In genomic region chr1:94589728-94590127, GRCh38 we compare ENCODE assay signal across 19 cellular contexts. TPM values are rescaled to one million over a fixed set of nuclear protein-coding genes. Genes with fewer than 3 reads are reported as not detected.
A peak's percentile ranks its signal among the peaks of the same experiment; 100 is the strongest.
DNase-seq lines count a peak whose midpoint lies in the region; ATAC-seq, FAIRE-seq and TF ChIP-seq lines count a peak whose summit lies in the region.
"Had no signal": no experiment of that assay in that cellular context is flagged by ENCODE, and none has a peak within 500 bp of the region (broad histone marks: within the 10 kb centered on the region; RNA-seq: fewer than 3 reads in every experiment).

No MANE protein-coding gene starts in this region.

- no peak overlapping the region for H3K4me2 ChIP-seq in HepG2 (ENCODE audit: low read depth, low read length)

- H3K27me3 Mint-ChIP-seq in activated naive CD8-positive, alpha-beta T cell treated with anti-CD3 and anti-CD28 coated beads, Interleukin-2, amount 50 U/mL, for 24 hours, result peaks cover 3% of the 10 kb centered on the region

- H3K27ac Mint-ChIP-seq in activated naive CD8-positive, alpha-beta T cell treated with anti-CD3 and anti-CD28 coated beads, Interleukin-2, amount 50 U/mL, for 24 hours, result no peak overlapping the region
- H3K27ac Mint-ChIP-seq: CD4-positive, alpha-beta memory T cell had no signal

- in situ Hi-C loops in HepG2 (cut with HindIII; ENCODE audit: extremely low pct_ligation_motif_present, low pct_unique_long_range_greater_than_20kb), result no loop called here

- no peaks in the 10 kb centered on the region for H3K9me3 Mint-ChIP-seq in activated naive CD8-positive, alpha-beta T cell treated with anti-CD3 and anti-CD28 coated beads, Interleukin-2, amount 50 U/mL, for 24 hours
- H3K9me3 Mint-ChIP-seq: CD4-positive, alpha-beta memory T cell had no signal

- no peak for TF ChIP-seq RAD21 in HepG2 (CRISPR knock-in tag; IDR thresholded peaks at IDR 0.05)

- no peak overlapping the region for H3K4me3 Mint-ChIP-seq in activated naive CD8-positive, alpha-beta T cell treated with anti-CD3 and anti-CD28 coated beads, Interleukin-2, amount 50 U/mL, for 24 hours
- H3K4me3 Mint-ChIP-seq: CD4-positive, alpha-beta memory T cell had no signal

- TF ChIP-seq POLR2A in HepG2 (IDR thresholded peaks at IDR 0.05; ENCODE audit: insufficient read depth in 1 of 2, low read depth in 2 of 2, low read length in 2 of 2) (no peak), sigmoid colon (IDR thresholded peaks at IDR 0.05) (no peak)

- H3K4me1 ChIP-seq in left ventricle myocardium inferior, result peaks cover 17% of the 10 kb centered on the region
- peaks cover 8% of the 10 kb centered on the region; the same call in 1 of the 2 replicates for H3K4me1 ChIP-seq in HepG2 (ENCODE audit: insufficient read depth, low read length)
- H3K4me1 ChIP-seq in sigmoid colon, result peaks cover 0 to 34% (median 16%) of the 10 kb centered on the region in 4 donors
- H3K4me1 ChIP-seq in A673 (ENCODE audit: insufficient read depth, low read length, poor library complexity, severe bottlenecking), result no peaks in the 10 kb centered on the region

- no peak overlapping the region for H3K9ac ChIP-seq in HepG2 (ENCODE audit: insufficient read depth, low read depth, low read length)

- DNase-seq in left ventricle myocardium inferior, result no peak
- DNase-seq in cardiac septum (ENCODE audit: low spot score), result no peak
- no peak for DNase-seq in HepG2 (ENCODE audit: low spot score)
- no peak for DNase-seq in sigmoid colon
- no peak for DNase-seq in A673 (ENCODE audit: low spot score)
- DNase-seq in NCI-H446 (lab: John Stamatoyannopoulos, UW), result no peak
- no peak for DNase-seq in activated naive CD4-positive, alpha-beta T cell treated with anti-CD3 and anti-CD28 coated beads, Interleukin-2, amount 50 U/mL, for 16 hours
- no peak for DNase-seq in activated naive CD8-positive, alpha-beta T cell treated with anti-CD3 and anti-CD28 coated beads, Interleukin-2, amount 50 U/mL, for 24 hours
- DNase-seq: 8988T; Calu3; CD4-positive, alpha-beta memory T cell; DMS79; HCEC 1CT; NCI-H1417; NCI-H187 treated with DMSO at 0.1 percent for 48 hours; NCI-H2171; NCI-H446 treated with DMSO at 0.1 percent for 48 hours; NK-92 treated with Interleukin-12 subunit alpha and Interleukin-12 subunit beta, amount 100 ng/mL, for 24 hours had no signal

- POLR2A ChIA-PET in HepG2 (lab: Yijun Ruan, JAX), result no interaction called here
- POLR2A ChIA-PET in A673 (lab: Charles Lee; ENCODE audit: low non-redundant PET), result no interaction called here

- TF ChIP-seq CTCF in left ventricle myocardium inferior (IDR thresholded peaks at IDR 0.05; ENCODE audit: borderline replicate concordance) (no peak), HepG2 (CRISPR knock-in tag; IDR thresholded peaks at IDR 0.05) (no peak), sigmoid colon (IDR thresholded peaks at IDR 0.05) (no peak), A673 (conservative IDR thresholded peaks at IDR 0.05; ENCODE audit: low read depth, low read length) (no peak)

- TF ChIP-seq EP300 in HepG2 (IDR thresholded peaks at IDR 0.05; ENCODE audit: low read depth in 2 of 2, low read length in 2 of 2), result no peak
- no peak for TF ChIP-seq EP300 in HepG2 (CRISPR knock-in tag; IDR thresholded peaks at IDR 0.05; ENCODE audit: borderline replicate concordance)
- TF ChIP-seq EP300 in sigmoid colon (IDR thresholded peaks at IDR 0.05), result no peak

- peak; percentile 34; the same call in 1 of the 3 replicates for ATAC-seq in HepG2
- ATAC-seq in activated naive CD8-positive, alpha-beta T cell treated with anti-CD3 and anti-CD28 coated beads, Interleukin-2, amount 50 U/mL, for 24 hours, result no peak

- intact Hi-C loops in left ventricle myocardium inferior (cut with micrococcal nuclease), result no loop called here
- intact Hi-C loops in cardiac septum (cut with DNase I), result no loop called here
- intact Hi-C loops in HepG2 (cut with micrococcal nuclease; ENCODE audit: unreplicated experiment), result no loop called here
- intact Hi-C loops in sigmoid colon (cut with DNase I), result no loop called here
- intact Hi-C loops in A673 (cut with micrococcal nuclease; ENCODE audit: unreplicated experiment), result no loop called here

- H3K79me2 ChIP-seq in HepG2 (ENCODE audit: insufficient read depth, low read length), result no peaks in the 10 kb centered on the region

- no peaks in the 10 kb centered on the region for H3K36me3 Mint-ChIP-seq in activated naive CD8-positive, alpha-beta T cell treated with anti-CD3 and anti-CD28 coated beads, Interleukin-2, amount 50 U/mL, for 24 hours (ENCODE audit: low read depth)
- H3K36me3 Mint-ChIP-seq: CD4-positive, alpha-beta memory T cell had no signal

- H4K20me1 ChIP-seq in HepG2 (ENCODE audit: insufficient read depth, low read length), result no peaks in the 10 kb centered on the region

- H3K27ac ChIP-seq in left ventricle myocardium inferior (replicated peaks) (peak overlapping the region; percentile 52), HepG2 (ENCODE audit: extremely low read length, insufficient read depth, low read length) (no peak overlapping the region), sigmoid colon (peak overlapping the region in 3 of 4 donors; percentile 47 to 59 (median 52)), A673 (ENCODE audit: low read depth, low read length, poor library complexity, severe bottlenecking) (no peak overlapping the region)

- no peak overlapping the region for H3K4me3 ChIP-seq in left ventricle myocardium inferior
- H3K4me3 ChIP-seq in HepG2 (replicated peaks in 1 of 3; ENCODE audit: insufficient read depth in 1 of 3, low read depth in 2 of 3, low read length in 3 of 3), result no peak overlapping the region
- H3K4me3 ChIP-seq in sigmoid colon, result no peak overlapping the region
- H3K4me3 ChIP-seq in A673 (ENCODE audit: low read depth, low read length, poor library complexity, severe bottlenecking), result no peak overlapping the region

- CTCF ChIA-PET in HepG2 (lab: Yijun Ruan, JAX; ENCODE audit: low intra/inter-chr PET ratio, low total read pairs) (no interaction called here), A673 (lab: Charles Lee) (no interaction called here)

- 32% methylated on average over 4 of the region's 4 CpGs for WGBS in HepG2 (ENCODE audit: low lambda C conversion rate)
- WGBS in sigmoid colon, 2 donors, result 92 to 96% methylated on average over 4 of the region's 4 CpGs

- no peak overlapping the region for H2AFZ ChIP-seq in HepG2 (ENCODE audit: low read length)

- H3K36me3 ChIP-seq in left ventricle myocardium inferior (no peaks in the 10 kb centered on the region), HepG2 (replicated peaks in 1 of 2; ENCODE audit: control insufficient read depth in 1 of 2, insufficient read depth in 2 of 2, low read length in 2 of 2) (no peaks in the 10 kb centered on the region), sigmoid colon (no peaks in the 10 kb centered on the region), A673 (ENCODE audit: insufficient read depth, low read length, poor library complexity, severe bottlenecking) (no peaks in the 10 kb centered on the region)

- no TSS peak for BruUV-seq in HepG2 (replicated peaks; lab: Mats Ljungman, UMichigan)
- no TSS peak for BruUV-seq in A673 (replicated peaks; lab: Mats Ljungman, UMichigan)

- FAIRE-seq in HepG2 (lab: Jason Lieb, UNC), result no peak

- H3K4me1 Mint-ChIP-seq in activated naive CD8-positive, alpha-beta T cell treated with anti-CD3 and anti-CD28 coated beads, Interleukin-2, amount 50 U/mL, for 24 hours, result no peaks in the 10 kb centered on the region
- H3K4me1 Mint-ChIP-seq: CD4-positive, alpha-beta memory T cell had no signal

- H3K9me3 ChIP-seq in left ventricle myocardium inferior (replicated peaks), result no peaks in the 10 kb centered on the region
- H3K9me3 ChIP-seq in HepG2 (ENCODE audit: low read length), result no peaks in the 10 kb centered on the region
- H3K9me3 ChIP-seq in sigmoid colon, result no peaks in the 10 kb centered on the region
- no peaks in the 10 kb centered on the region for H3K9me3 ChIP-seq in A673 (ENCODE audit: low read depth, low read length, poor library complexity, severe bottlenecking)

- no peaks in the 10 kb centered on the region for H3K27me3 ChIP-seq in left ventricle myocardium inferior (ENCODE audit: low read depth)
- H3K27me3 ChIP-seq in HepG2 (ENCODE audit: control insufficient read depth in 1 of 2, insufficient read depth in 2 of 2, low read length in 2 of 2), result peaks cover 0 to 17% of the 10 kb centered on the region in 2 experiments; a peak in 3 of 5 replicates
- H3K27me3 ChIP-seq in sigmoid colon, result no peaks in the 10 kb centered on the region
- H3K27me3 ChIP-seq in A673 (replicated peaks; ENCODE audit: insufficient read depth, low read depth, low read length, poor library complexity), result no peaks in the 10 kb centered on the region

TF ChIP-seq in HepG2, 621 proteins besides CTCF, POLR2A, EP300 and RAD21:
- no peak for TF ChIP-seq REL (CRISPR knock-in tag; conservative IDR thresholded peaks at IDR 0.05)
- no peak for TF ChIP-seq MXD4 (CRISPR knock-in tag; IDR thresholded peaks at IDR 0.05)
- TF ChIP-seq SAP130 (CRISPR knock-in tag; IDR thresholded peaks at IDR 0.05; ENCODE audit: low read depth), result no peak

RNA-seq across cellular contexts. Expression of gene F3, which starts 48.2 kb away (rescaled TPM):
- 50.8 TPM for total RNA-seq in left ventricle myocardium inferior
- 29.1 TPM for total RNA-seq in cardiac septum
- total RNA-seq in HepG2 (2016; rRNA removed; fragmentation: Illumina TruSeq; extraction: Trizol), result 3.4 and 9.0 TPM in 2 replicates
- 1.4 and 1.6 TPM in 2 replicates for total RNA-seq in HepG2 (2016; cell fraction: cytosol; rRNA removed; fragmentation: Illumina TruSeq; extraction: Trizol; ENCODE audit: low read depth)
- 2.9 and 7.7 TPM in 2 replicates for total RNA-seq in HepG2 (2016; cell fraction: insoluble cytoplasmic fraction; rRNA removed; fragmentation: Illumina TruSeq; extraction: Trizol)
- 3.7 and 3.9 TPM in 2 replicates for total RNA-seq in HepG2 (2016; cell fraction: membrane; rRNA removed; fragmentation: Illumina TruSeq; extraction: Trizol)
- total RNA-seq in HepG2 (2016; cell fraction: nucleus; rRNA removed; fragmentation: Illumina TruSeq; extraction: Trizol), result 10.1 and 10.5 TPM in 2 replicates
- 5.8 and 6.6 TPM in 2 replicates for polyA plus RNA-seq in HepG2 (2011; rRNA removed)
- polyA plus RNA-seq in HepG2 (2011; cell fraction: cytosol; rRNA removed), result 3.0 and 4.3 TPM in 2 replicates
- 7.5 and 9.6 TPM in 2 replicates for polyA plus RNA-seq in HepG2 (2011; cell fraction: nucleus; rRNA removed)
- 4.0 and 4.2 TPM in 2 replicates for polyA plus RNA-seq in HepG2 (2012)
- polyA plus RNA-seq in HepG2 (2016; cell fraction: cytosol; fragmentation: Illumina TruSeq; extraction: Trizol; ENCODE audit: low read depth), result 0.70 and 0.80 TPM in 2 replicates
- polyA plus RNA-seq in HepG2 (2016; cell fraction: insoluble cytoplasmic fraction; fragmentation: Illumina TruSeq; extraction: Trizol; ENCODE audit: low read depth), result 2.8 and 3.5 TPM in 2 replicates
- 1.1 and 1.3 TPM in 2 replicates for polyA plus RNA-seq in HepG2 (2016; cell fraction: membrane; fragmentation: Illumina TruSeq; extraction: Trizol; ENCODE audit: low read depth)
- 23.2 and 27.8 TPM in 2 replicates for polyA plus RNA-seq in HepG2 (2016; cell fraction: nucleus; fragmentation: Illumina TruSeq; extraction: Trizol; ENCODE audit: insufficient read depth, low read depth)
- 5.0 and 22.4 TPM in 2 replicates for polyA minus RNA-seq in HepG2 (2011; rRNA and poly(A)+ RNA removed; ENCODE audit: low replicate concordance)
- polyA minus RNA-seq in HepG2 (2011; cell fraction: cytosol; rRNA and poly(A)+ RNA removed), result 2.5 and 3.2 TPM in 2 replicates
- polyA minus RNA-seq in HepG2 (2011; cell fraction: nucleus; rRNA and poly(A)+ RNA removed), result 4.8 and 6.8 TPM in 2 replicates
- total RNA-seq in sigmoid colon, result 10 to 100 TPM; 19.3 to 53.7 (median 19.3) TPM
- 10 to 100 TPM in 2 of 3 donors, 1 to 10 TPM in 1; 9.9 to 22.0 (median 17.4) TPM for polyA plus RNA-seq in sigmoid colon
- 5.6 and 6.5 TPM in 2 replicates for total RNA-seq in A673 (2021)
- total RNA-seq: OCI-LY7 had no signal
- polyA plus RNA-seq: CD4-positive, alpha-beta memory T cell had no signal

Comparison
In these comparisons a context has a peak if more than half of its experiments do, and no peak if none do; other contexts are left out.
1. H3K27ac ChIP-seq: peak in left ventricle myocardium inferior (single experiment) and sigmoid colon (3 of 4); none in HepG2 (single experiment) and A673 (single experiment).